16 cellular contexts compared by ENCODE assay signal in genomic region chr1:36232212-36233031, GRCh38. TPM values are rescaled to one million over a fixed set of nuclear protein-coding genes. Genes with fewer than 3 reads are reported as not detected.
DNase-seq lines count a peak whose midpoint lies in the region; ATAC-seq and TF ChIP-seq lines count a peak whose summit lies in the region.
"Had no signal": no experiment of that assay in that cellular context is flagged by ENCODE, and none has a peak within 500 bp of the region (broad histone marks: within the 10 kb centered on the region; RNA-seq: fewer than 3 reads in every experiment).

No MANE protein-coding gene starts in this region.

- no peaks in the 10 kb centered on the region for H3K27me3 ChIP-seq in endocrine pancreas (ENCODE audit: control insufficient read depth, insufficient read depth, low read length)
- H3K27me3 ChIP-seq: gastroesophageal sphincter had no signal

- H3K9me3 Mint-ChIP-seq in activated CD8-positive, alpha-beta T cell treated with anti-CD3 and anti-CD28 coated beads for 36 hours, result no peaks in the 10 kb centered on the region
- no peaks in the 10 kb centered on the region for H3K9me3 Mint-ChIP-seq in activated CD8-positive, alpha-beta T cell treated with anti-CD3 and anti-CD28 coated beads, Interleukin-2, amount 10 ng/mL, durations not matched to agents 7 days and 5 days (ENCODE audit: insufficient read depth)
- H3K9me3 Mint-ChIP-seq in IgD-negative memory B cell, result no peaks in the 10 kb centered on the region
- H3K9me3 Mint-ChIP-seq: HFFc6; T-helper 2 cell treated with Interferon-gamma antibody and Interleukin-4, amounts not matched to agents 5 μg/mL and 100 μg/mL, for 36 hours had no signal

- no peak overlapping the region for H3K4me3 Mint-ChIP-seq in activated CD8-positive, alpha-beta T cell treated with anti-CD3 and anti-CD28 coated beads for 36 hours
- H3K4me3 Mint-ChIP-seq in activated CD8-positive, alpha-beta T cell treated with anti-CD3 and anti-CD28 coated beads, Interleukin-2, amount 10 ng/mL, durations not matched to agents 7 days and 5 days, result no peak overlapping the region
- peak overlapping the region; percentile 42 to 85 (median 69) for H3K4me3 Mint-ChIP-seq in IgD-negative memory B cell
- H3K4me3 Mint-ChIP-seq: HFFc6; T-helper 2 cell treated with Interferon-gamma antibody and Interleukin-4, amounts not matched to agents 5 μg/mL and 100 μg/mL, for 36 hours had no signal

- H3K4me1 Mint-ChIP-seq in activated CD8-positive, alpha-beta T cell treated with anti-CD3 and anti-CD28 coated beads for 36 hours (ENCODE audit: low read depth), result peaks cover 53% of the 10 kb centered on the region
- H3K4me1 Mint-ChIP-seq in activated CD8-positive, alpha-beta T cell treated with anti-CD3 and anti-CD28 coated beads, Interleukin-2, amount 10 ng/mL, durations not matched to agents 7 days and 5 days (ENCODE audit: low read depth), result peaks cover 30% of the 10 kb centered on the region
- peaks cover 37 to 42% (median 39%) of the 10 kb centered on the region in 3 donors for H3K4me1 Mint-ChIP-seq in IgD-negative memory B cell

- intact Hi-C loops in activated CD8-positive, alpha-beta T cell treated with anti-CD3 and anti-CD28 coated beads for 36 hours (cut with micrococcal nuclease), result no loop called here

- DNase-seq in activated CD8-positive, alpha-beta T cell treated with anti-CD3 and anti-CD28 coated beads for 36 hours, result no peak
- DNase-seq in activated CD8-positive, alpha-beta T cell treated with anti-CD3 and anti-CD28 coated beads, Interleukin-2, amount 10 ng/mL, durations not matched to agents 7 days and 5 days, result no peak
- peak; percentile 55 for DNase-seq in renal cortical epithelial cell (ENCODE audit: low read depth)
- no peak for DNase-seq in NCI-H1417 (lab: John Stamatoyannopoulos, UW)
- DNase-seq in inferior parietal cortex (ENCODE audit: extremely low spot score), result no peak
- DNase-seq: activated CD4-positive, alpha-beta T cell treated with anti-CD3 and anti-CD28 coated beads for 48 hours; activated T-cell treated with anti-CD3 and anti-CD28 coated beads, Interleukin-2, amount 50 U/mL, for 48 hours; Caco-2; HFFc6; NCI-H2107 had no signal

- no peaks in the 10 kb centered on the region for H3K9me3 ChIP-seq in endocrine pancreas (ENCODE audit: control insufficient read depth, low read length)
- H3K9me3 ChIP-seq: Caco-2, gastroesophageal sphincter had no signal

- POLR2A ChIA-PET in activated CD8-positive, alpha-beta T cell treated with anti-CD3 and anti-CD28 coated beads for 36 hours (lab: Charles Lee), result interaction anchor here (1.1 to 2.7 kb wide), 2 partner anchors 8 to 45 kb away, joined by 3 to 12 read pairs; partner anchors contain the start of gene THRAP3
- POLR2A ChIA-PET in activated CD8-positive, alpha-beta T cell treated with anti-CD3 and anti-CD28 coated beads, Interleukin-2, amount 10 ng/mL, durations not matched to agents 7 days and 5 days (lab: Charles Lee), result interaction anchor here (2.7 kb wide), 1 partner anchor 8 kb away, joined by 7 read pairs; the partner anchor contains the start of gene THRAP3

- no peak for ATAC-seq in activated CD8-positive, alpha-beta T cell treated with anti-CD3 and anti-CD28 coated beads for 36 hours
- ATAC-seq in activated CD8-positive, alpha-beta T cell treated with anti-CD3 and anti-CD28 coated beads, Interleukin-2, amount 10 ng/mL, durations not matched to agents 7 days and 5 days, result no peak
- no peak for ATAC-seq in GM21360 (IDR thresholded peaks at IDR 0.05; ENCODE audit: unreplicated experiment)
- ATAC-seq: gastroesophageal sphincter, Right ventricle myocardium inferior had no signal

- CTCF ChIA-PET in activated CD8-positive, alpha-beta T cell treated with anti-CD3 and anti-CD28 coated beads for 36 hours (lab: Charles Lee), result no interaction called here
- CTCF ChIA-PET in activated CD8-positive, alpha-beta T cell treated with anti-CD3 and anti-CD28 coated beads, Interleukin-2, amount 10 ng/mL, durations not matched to agents 7 days and 5 days (lab: Charles Lee), result no interaction called here

- H3K4me1 ChIP-seq in endocrine pancreas (ENCODE audit: control insufficient read depth, insufficient read depth, low read length), result peaks cover 14% of the 10 kb centered on the region
- H3K4me1 ChIP-seq: Caco-2 had no signal

- H3K27me3 Mint-ChIP-seq in activated CD8-positive, alpha-beta T cell treated with anti-CD3 and anti-CD28 coated beads for 36 hours, result no peaks in the 10 kb centered on the region
- H3K27me3 Mint-ChIP-seq in activated CD8-positive, alpha-beta T cell treated with anti-CD3 and anti-CD28 coated beads, Interleukin-2, amount 10 ng/mL, durations not matched to agents 7 days and 5 days (ENCODE audit: low read depth), result no peaks in the 10 kb centered on the region
- H3K27me3 Mint-ChIP-seq in IgD-negative memory B cell, result no peaks in the 10 kb centered on the region

- peaks cover 44% of the 10 kb centered on the region for H3K36me3 Mint-ChIP-seq in activated CD8-positive, alpha-beta T cell treated with anti-CD3 and anti-CD28 coated beads for 36 hours (ENCODE audit: low read depth)
- peaks cover 39% of the 10 kb centered on the region for H3K36me3 Mint-ChIP-seq in activated CD8-positive, alpha-beta T cell treated with anti-CD3 and anti-CD28 coated beads, Interleukin-2, amount 10 ng/mL, durations not matched to agents 7 days and 5 days (ENCODE audit: low read depth)
- peaks cover 1% of the 10 kb centered on the region for H3K36me3 Mint-ChIP-seq in IgD-negative memory B cell

- H3K9ac ChIP-seq in endocrine pancreas (ENCODE audit: control insufficient read depth, insufficient read depth, low read length), result no peak overlapping the region

- TF ChIP-seq CTCF in activated CD8-positive, alpha-beta T cell treated with anti-CD3 and anti-CD28 coated beads for 36 hours (IDR thresholded peaks at IDR 0.05), result no peak

- H3K4me3 ChIP-seq in endocrine pancreas (ENCODE audit: control insufficient read depth, insufficient read depth, low read length), result peak overlapping the region; percentile 7
- H3K4me3 ChIP-seq: gastroesophageal sphincter had no signal

- H3K36me3 ChIP-seq in endocrine pancreas (ENCODE audit: control insufficient read depth, insufficient read depth, low read length), result no peaks in the 10 kb centered on the region

- peak overlapping the region; percentile 55 for H3K27ac Mint-ChIP-seq in activated CD8-positive, alpha-beta T cell treated with anti-CD3 and anti-CD28 coated beads for 36 hours
- H3K27ac Mint-ChIP-seq in activated CD8-positive, alpha-beta T cell treated with anti-CD3 and anti-CD28 coated beads, Interleukin-2, amount 10 ng/mL, durations not matched to agents 7 days and 5 days, result no peak overlapping the region
- H3K27ac Mint-ChIP-seq in IgD-negative memory B cell, result peak overlapping the region; percentile 40 to 82 (median 82)
- H3K27ac Mint-ChIP-seq: T-helper 2 cell treated with Interferon-gamma antibody and Interleukin-4, amounts not matched to agents 5 μg/mL and 100 μg/mL, for 36 hours had no signal

RNA-seq across cellular contexts. Expression of gene THRAP3, which starts 8.2 kb away (rescaled TPM):
- total RNA-seq in activated CD8-positive, alpha-beta T cell treated with anti-CD3 and anti-CD28 coated beads for 36 hours, result 100 to 1,000 TPM; 119 to 121 TPM
- 100 to 1,000 TPM; 136 to 140 TPM for total RNA-seq in activated CD8-positive, alpha-beta T cell treated with anti-CD3 and anti-CD28 coated beads, Interleukin-2, amount 10 ng/mL, durations not matched to agents 7 days and 5 days
- 97.9 TPM for polyA plus RNA-seq in IgD-negative memory B cell
- 130 TPM in 2 replicates for total RNA-seq in renal cortical epithelial cell

Comparison
In these comparisons a context has a peak if more than half of its experiments do, and no peak if none do; other contexts are left out.
1. H3K4me3 Mint-ChIP-seq: peak in IgD-negative memory B cell (4 of 4); none in activated CD8-positive, alpha-beta T cell treated with anti-CD3 and anti-CD28 coated beads for 36 hours (single experiment) and activated CD8-positive, alpha-beta T cell treated with anti-CD3 and anti-CD28 coated beads, Interleukin-2, amount 10 ng/mL, durations not matched to agents 7 days and 5 days (single experiment).